In genomic region chr11:64457416-64458010, GRCh38 we compare ENCODE assay signal across 15 cellular contexts.
DNase-seq lines count a peak whose midpoint lies in the region; ATAC-seq and TF ChIP-seq lines count a peak whose summit lies in the region.
"Had no signal": no experiment of that assay in that cellular context is flagged by ENCODE, and none has a peak within 500 bp of the region (broad histone marks: within the 10 kb centered on the region; RNA-seq: fewer than 3 reads in every experiment).

No MANE protein-coding gene starts in this region.

- H3K9me3 Mint-ChIP-seq in activated CD4-positive, alpha-beta memory T cell treated with anti-CD3 and anti-CD28 coated beads, Interleukin-2, amount 10 ng/mL, durations not matched to agents 7 days and 5 days = no peaks in the 10 kb centered on the region
- H3K9me3 Mint-ChIP-seq: CD4-positive, CD25-positive, alpha-beta regulatory T cell had no signal

- H3K4me1 ChIP-seq in sigmoid colon = no peaks in the 10 kb centered on the region

- no peaks in the 10 kb centered on the region for H3K36me3 ChIP-seq in sigmoid colon

- H3K4me3 ChIP-seq in sigmoid colon = no peak overlapping the region
- H3K4me3 ChIP-seq: GM12878 had no signal

- no peak overlapping the region for H3K27ac ChIP-seq in sigmoid colon
- H3K27ac ChIP-seq: 22Rv1 had no signal

- H3K4me3 Mint-ChIP-seq in activated CD4-positive, alpha-beta memory T cell treated with anti-CD3 and anti-CD28 coated beads, Interleukin-2, amount 10 ng/mL, durations not matched to agents 7 days and 5 days = no peak overlapping the region
- H3K4me3 Mint-ChIP-seq: CD4-positive, CD25-positive, alpha-beta regulatory T cell had no signal

- DNase-seq in activated effector memory CD4-positive, alpha-beta T cell treated with anti-CD3 and anti-CD28 coated beads, Interleukin-2, amount 50 U/mL, for 16 hours = peak; percentile 22
- no peak for DNase-seq in activated effector memory CD4-positive, alpha-beta T cell treated with Interleukin-2 at 50 U/mL for 16 hours
- DNase-seq in left lobe of liver (ENCODE audit: low spot score) (peak; percentile 40), sigmoid colon (peak; percentile 53), epidermal melanocyte (ENCODE audit: insufficient read length, low spot score) (no peak), CD1c-positive myeloid dendritic cell (ENCODE audit: extremely low spot score) (no peak)
- no peak for DNase-seq in activated CD4-positive, alpha-beta memory T cell treated with anti-CD3 and anti-CD28 coated beads, Interleukin-2, amount 10 ng/mL, durations not matched to agents 7 days and 5 days
- DNase-seq: Calu3; CD4-positive, CD25-positive, alpha-beta regulatory T cell; DMS 273 treated with DMSO at 0.1 percent for 48 hours; DMS79; IMR-90 had no signal

- ATAC-seq in left lobe of liver = no peak
- ATAC-seq: HCT116 had no signal

- H3K27ac Mint-ChIP-seq in activated CD4-positive, alpha-beta memory T cell treated with anti-CD3 and anti-CD28 coated beads, Interleukin-2, amount 10 ng/mL, durations not matched to agents 7 days and 5 days = no peak overlapping the region

- TF ChIP-seq CTCF in sigmoid colon (IDR thresholded peaks at IDR 0.05) = no peak

- no peaks in the 10 kb centered on the region for H3K36me3 Mint-ChIP-seq in activated CD4-positive, alpha-beta memory T cell treated with anti-CD3 and anti-CD28 coated beads, Interleukin-2, amount 10 ng/mL, durations not matched to agents 7 days and 5 days (ENCODE audit: low read depth)
- H3K36me3 Mint-ChIP-seq: CD4-positive, CD25-positive, alpha-beta regulatory T cell had no signal

- H3K27me3 Mint-ChIP-seq in activated CD4-positive, alpha-beta memory T cell treated with anti-CD3 and anti-CD28 coated beads, Interleukin-2, amount 10 ng/mL, durations not matched to agents 7 days and 5 days = peaks cover 4% of the 10 kb centered on the region

- no peaks in the 10 kb centered on the region for H3K4me1 Mint-ChIP-seq in activated CD4-positive, alpha-beta memory T cell treated with anti-CD3 and anti-CD28 coated beads, Interleukin-2, amount 10 ng/mL, durations not matched to agents 7 days and 5 days
- H3K4me1 Mint-ChIP-seq: CD4-positive, CD25-positive, alpha-beta regulatory T cell had no signal

- no peak for TF ChIP-seq EP300 in sigmoid colon (IDR thresholded peaks at IDR 0.05)

- POLR2A ChIA-PET in activated CD4-positive, alpha-beta memory T cell treated with anti-CD3 and anti-CD28 coated beads, Interleukin-2, amount 10 ng/mL, durations not matched to agents 7 days and 5 days (lab: Charles Lee) = no interaction called here

- H3K27me3 ChIP-seq in sigmoid colon = no peaks in the 10 kb centered on the region

- 88 to 90% methylated on average over 12 of the region's 12 CpGs for WGBS in sigmoid colon, 2 donors

- CTCF ChIA-PET in activated CD4-positive, alpha-beta memory T cell treated with anti-CD3 and anti-CD28 coated beads, Interleukin-2, amount 10 ng/mL, durations not matched to agents 7 days and 5 days (lab: Charles Lee) = interaction anchor here (0.6 to 3.5 kb wide), 2 partner anchors 8 to 23 kb away, joined by 3 to 20 read pairs; no protein-coding TSS in a partner anchor

- no peaks in the 10 kb centered on the region for H3K9me3 ChIP-seq in sigmoid colon

- intact Hi-C loops in sigmoid colon (cut with DNase I) = no loop called here

- no peak for TF ChIP-seq POLR2A in sigmoid colon (IDR thresholded peaks at IDR 0.05)

Comparison
In these comparisons a context has a peak if more than half of its experiments do, and no peak if none do; other contexts are left out.
1. DNase-seq: peak in activated effector memory CD4-positive, alpha-beta T cell treated with anti-CD3 and anti-CD28 coated beads, Interleukin-2, amount 50 U/mL, for 16 hours (single experiment), left lobe of liver (single experiment) and sigmoid colon (single experiment); none in activated effector memory CD4-positive, alpha-beta T cell treated with Interleukin-2 at 50 U/mL for 16 hours (single experiment), epidermal melanocyte (single experiment), CD1c-positive myeloid dendritic cell (single experiment) and activated CD4-positive, alpha-beta memory T cell treated with anti-CD3 and anti-CD28 coated beads, Interleukin-2, amount 10 ng/mL, durations not matched to agents 7 days and 5 days (single experiment).